In the genomic region with DNA sequence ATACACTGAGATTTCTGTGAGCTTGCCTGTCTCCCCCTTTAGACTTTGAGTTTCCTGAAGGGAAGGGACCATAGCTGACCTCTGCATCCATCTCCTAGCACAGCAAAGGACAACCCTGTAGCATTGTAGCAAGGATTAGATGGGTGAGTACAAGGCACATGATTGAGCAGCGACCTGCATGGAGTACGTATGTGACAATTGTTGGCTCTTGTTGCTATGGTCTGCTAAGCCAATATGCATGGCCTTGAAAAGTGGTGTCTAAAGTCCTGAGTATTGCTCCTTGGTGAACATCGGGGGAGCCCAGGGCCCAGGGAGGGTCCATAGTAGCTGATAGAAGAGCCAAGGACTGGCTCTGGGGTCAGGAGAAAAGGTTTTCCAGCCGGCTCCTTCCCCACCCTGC, we compare ENCODE assay signal across 7 cellular contexts.
"Had no signal": no experiment of that assay in that cellular context is flagged by ENCODE, and none has a peak within 500 bp of the region (broad histone marks: within the 10 kb centered on the region; RNA-seq: fewer than 3 reads in every experiment).

No MANE protein-coding gene starts in this region.

- H3K36me3 ChIP-seq: HAP-1 had no signal

- H3K27me3 Mint-ChIP-seq: IgD-negative memory B cell had no signal

- H3K9me3 ChIP-seq: HAP-1 had no signal

- H3K27ac ChIP-seq: GM23248, HL-60 had no signal

- H3K4me3 Mint-ChIP-seq: HFFc6, IgD-negative memory B cell had no signal

- H3K27ac Mint-ChIP-seq: HFFc6, IgD-negative memory B cell had no signal

- H3K4me1 ChIP-seq: HAP-1 had no signal

- H3K4me1 Mint-ChIP-seq: IgD-negative memory B cell had no signal

- DNase-seq: GM23248, GOT3, H7, HFFc6 had no signal

- H3K4me3 ChIP-seq: GM23248, HAP-1 had no signal
